Comparison of ENCODE assay signal across 8 cellular contexts in the genomic region with DNA sequence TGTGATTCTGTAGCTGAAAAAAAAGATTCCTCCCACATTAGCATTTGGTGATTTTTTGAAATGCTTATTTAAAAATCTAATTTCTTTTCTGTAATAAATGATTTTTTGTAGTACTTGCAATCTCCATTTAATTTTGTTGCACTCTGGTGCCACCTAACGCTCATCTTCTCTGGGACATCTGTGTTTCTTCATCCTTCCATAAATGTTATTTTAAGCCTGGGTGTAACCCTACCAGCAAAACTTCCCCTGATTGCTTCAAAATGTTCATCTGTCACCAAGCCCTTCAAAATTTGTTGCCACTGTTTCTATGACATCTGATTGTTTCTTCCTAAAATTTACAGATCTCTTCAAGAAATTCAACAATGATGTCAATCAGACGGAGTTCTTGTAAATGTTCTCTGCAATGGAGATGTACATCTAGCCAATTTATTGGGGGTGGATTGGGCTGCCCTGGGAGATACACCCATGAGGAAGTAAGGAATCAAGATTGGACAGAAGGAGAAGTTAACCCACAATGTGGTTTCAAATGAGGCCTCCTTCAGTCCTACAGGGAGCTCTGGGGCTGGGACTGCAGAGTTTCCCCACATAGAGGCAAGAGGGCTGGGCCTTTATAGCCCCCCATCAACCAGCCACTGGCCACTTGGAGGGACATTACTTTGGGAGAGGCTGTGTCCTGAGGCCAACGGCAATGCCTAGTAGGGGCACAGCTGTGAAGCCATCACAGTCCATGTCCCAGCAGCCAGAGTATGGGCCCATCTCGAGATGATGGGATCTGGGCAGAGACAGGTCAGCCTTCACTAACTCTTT. TPM values are rescaled to one million over a fixed set of nuclear protein-coding genes. Genes with fewer than 3 reads are reported as not detected.
DNase-seq lines count a peak whose midpoint lies in the region; ATAC-seq, FAIRE-seq and TF ChIP-seq lines count a peak whose summit lies in the region.

No MANE protein-coding gene starts in this region.

- H3K36me3 Mint-ChIP-seq in activated naive CD4-positive, alpha-beta T cell treated with anti-CD3 and anti-CD28 coated beads for 36 hours (ENCODE audit: low read depth) = no peaks in the 10 kb centered on the region
- no peaks in the 10 kb centered on the region for H3K36me3 Mint-ChIP-seq in effector memory CD8-positive, alpha-beta T cell (ENCODE audit: insufficient read depth)
- no peaks in the 10 kb centered on the region for H3K36me3 Mint-ChIP-seq in endothelial cell (ENCODE audit: low read depth, unreplicated experiment)

- H3K9me3 Mint-ChIP-seq in activated naive CD4-positive, alpha-beta T cell treated with anti-CD3 and anti-CD28 coated beads for 36 hours = no peaks in the 10 kb centered on the region
- H3K9me3 Mint-ChIP-seq in effector memory CD8-positive, alpha-beta T cell = peaks cover 0 to 2% of the 10 kb centered on the region in 2 donors
- no peaks in the 10 kb centered on the region for H3K9me3 Mint-ChIP-seq in endothelial cell (ENCODE audit: unreplicated experiment)

- no peak for TF ChIP-seq CTCF in endothelial cell (IDR thresholded peaks at IDR 0.05; ENCODE audit: unreplicated experiment)

- H3K4me1 Mint-ChIP-seq in activated naive CD4-positive, alpha-beta T cell treated with anti-CD3 and anti-CD28 coated beads for 36 hours (ENCODE audit: low read depth) = no peaks in the 10 kb centered on the region
- H3K4me1 Mint-ChIP-seq in effector memory CD8-positive, alpha-beta T cell (ENCODE audit: low read depth in 2 of 2) = no peaks in the 10 kb centered on the region
- H3K4me1 Mint-ChIP-seq in endothelial cell (ENCODE audit: unreplicated experiment) = peaks cover 3% of the 10 kb centered on the region

- CTCF ChIA-PET in activated naive CD4-positive, alpha-beta T cell treated with anti-CD3 and anti-CD28 coated beads for 36 hours (lab: Charles Lee) = interaction anchor here (0.8 to 0.9 kb wide), 2 partner anchors 23 to 292 kb away, joined by 3 to 5 read pairs; a partner anchor contains a TSS

- H3K27ac Mint-ChIP-seq in activated naive CD4-positive, alpha-beta T cell treated with anti-CD3 and anti-CD28 coated beads for 36 hours = no peak overlapping the region
- no peak overlapping the region for H3K27ac Mint-ChIP-seq in effector memory CD8-positive, alpha-beta T cell
- H3K27ac Mint-ChIP-seq in endothelial cell (ENCODE audit: unreplicated experiment) = no peak overlapping the region

- FAIRE-seq in H54 (lab: Jason Lieb, UNC) = no peak

- H3K27me3 Mint-ChIP-seq in activated naive CD4-positive, alpha-beta T cell treated with anti-CD3 and anti-CD28 coated beads for 36 hours (ENCODE audit: low read depth) = peaks cover 6% of the 10 kb centered on the region
- peaks cover 6 to 22% of the 10 kb centered on the region in 2 donors for H3K27me3 Mint-ChIP-seq in effector memory CD8-positive, alpha-beta T cell
- peaks cover 1% of the 10 kb centered on the region for H3K27me3 Mint-ChIP-seq in endothelial cell (ENCODE audit: unreplicated experiment)

- no peak overlapping the region for H3K4me3 Mint-ChIP-seq in activated naive CD4-positive, alpha-beta T cell treated with anti-CD3 and anti-CD28 coated beads for 36 hours
- no peak overlapping the region for H3K4me3 Mint-ChIP-seq in effector memory CD8-positive, alpha-beta T cell
- no peak overlapping the region for H3K4me3 Mint-ChIP-seq in endothelial cell (ENCODE audit: unreplicated experiment)

- peak; percentile 38 for DNase-seq in activated naive CD4-positive, alpha-beta T cell treated with anti-CD3 and anti-CD28 coated beads for 36 hours
- no peak for DNase-seq in activated naive CD4-positive, alpha-beta T cell treated with Interleukin-2 at 50 U/mL for 16 hours
- DNase-seq in NOMO-1 treated with dmso at 0.1 percent for 144 hours (lab: John Stamatoyannopoulos, UW; ENCODE audit: unreplicated experiment) (peak; percentile 87), putamen (ENCODE audit: low spot score) (peak; percentile 34), endothelial cell (ENCODE audit: low spot score) (no peak), H54 (ENCODE audit: insufficient read length, low spot score) (no peak)
- no peak for DNase-seq in effector memory CD8-positive, alpha-beta T cell

- TF ChIP-seq POLR2A in H54 (IDR thresholded peaks at IDR 0.05; ENCODE audit: low read depth, low read length) = no peak

- intact Hi-C loops in activated naive CD4-positive, alpha-beta T cell treated with anti-CD3 and anti-CD28 coated beads for 36 hours (cut with micrococcal nuclease) = loop anchor here (1.0 kb wide), 1 partner anchor 293 kb away; no protein-coding TSS in a partner anchor

- peak; percentile 22 for ATAC-seq in effector memory CD8-positive, alpha-beta T cell (replicated peaks)
- no peak for ATAC-seq in GM21515 (IDR thresholded peaks at IDR 0.05; ENCODE audit: unreplicated experiment)

RNA-seq across cellular contexts. Expression of a gene that starts 23.3 kb away (rescaled TPM):
- not detected for total RNA-seq in activated naive CD4-positive, alpha-beta T cell treated with anti-CD3 and anti-CD28 coated beads for 36 hours
- 2.2 TPM for total RNA-seq in endothelial cell (ENCODE audit: unreplicated experiment)

Comparison
In these comparisons a context has a peak if more than half of its experiments do, and no peak if none do; other contexts are left out.
1. DNase-seq: peak in activated naive CD4-positive, alpha-beta T cell treated with anti-CD3 and anti-CD28 coated beads for 36 hours (single experiment), NOMO-1 treated with dmso at 0.1 percent for 144 hours (single experiment) and putamen (single experiment); none in activated naive CD4-positive, alpha-beta T cell treated with Interleukin-2 at 50 U/mL for 16 hours (single experiment), effector memory CD8-positive, alpha-beta T cell (0 of 3), endothelial cell (single experiment) and H54 (single experiment).